ENCODE assay signal across 17 cellular contexts in the genomic region with DNA sequence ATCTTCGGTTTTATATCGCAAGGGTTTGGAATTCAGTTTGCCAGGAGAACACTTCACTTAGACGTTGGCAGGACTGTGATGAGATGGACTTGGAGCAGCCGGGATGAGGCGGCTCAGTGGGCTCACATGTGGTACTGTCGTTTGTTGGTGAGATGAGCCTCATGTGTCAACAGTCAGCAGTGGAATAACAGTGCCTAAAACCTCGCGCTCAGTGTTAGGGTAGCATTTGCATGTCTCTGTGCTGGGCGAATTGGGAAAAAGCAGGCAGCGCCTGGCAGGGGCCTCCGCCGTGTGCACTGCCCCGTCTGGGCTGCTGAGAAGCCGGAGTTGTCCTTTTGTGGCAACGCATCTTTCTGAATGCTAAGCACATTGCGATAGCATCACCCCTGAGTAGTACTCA.
"Had no signal": no experiment of that assay in that cellular context is flagged by ENCODE, and none has a peak within 500 bp of the region (broad histone marks: within the 10 kb centered on the region; RNA-seq: fewer than 3 reads in every experiment).

No MANE protein-coding gene starts in this region.

- ATAC-seq: esophagus mucosa; left colon; stimulated activated naive B cell treated with anti-CD40 and anti-IgM and Interleukin-4, amounts not matched to agents 10 μg/mL and 1 μg/mL and 100 μg/mL, for 72 hours; stimulated activated naive CD8-positive, alpha-beta T cell treated with anti-CD3 and anti-CD28 coated beads, Interleukin-15, amount 100 ng/mL, for 72 hours had no signal

- H3K27me3 ChIP-seq: breast epithelium, ovary, testis, tibial nerve had no signal

- H3K4me3 ChIP-seq: breast epithelium, dorsolateral prefrontal cortex, ovary, skin epidermis, testis, tibial nerve had no signal

- DNase-seq: central memory CD4-positive, alpha-beta T cell; cortex of kidney; effector CD8-positive, alpha-beta T cell; kidney; left colon; nephron progenitor cell; ovary; stimulated activated CD4-positive, alpha-beta T cell treated with anti-CD3 and anti-CD28 coated beads, Interleukin-2, amount 100 ng/mL, for 24 hours; stimulated activated CD4-positive, alpha-beta T cell treated with anti-CD3 and anti-CD28 coated beads, Interleukin-4, amount 100 ng/mL, for 4 hours; stimulated activated naive B cell treated with anti-CD40 and anti-IgM and Interleukin-4, amounts not matched to agents 10 μg/mL and 1 μg/mL and 100 μg/mL, for 72 hours; stimulated activated naive CD8-positive, alpha-beta T cell treated with anti-CD3 and anti-CD28 coated beads, Interleukin-15, amount 100 ng/mL, for 72 hours; testis had no signal

- H3K27ac ChIP-seq: breast epithelium, ovary, skin epidermis, testis, tibial nerve had no signal

- H3K36me3 ChIP-seq: breast epithelium, ovary had no signal

- H3K9me3 ChIP-seq: breast epithelium, ovary, testis, tibial nerve had no signal

- H3K4me1 ChIP-seq: breast epithelium had no signal
